In genomic region chr19:6279620-6279930, GRCh38 we compare ENCODE assay signal across 1 cellular context.
TF ChIP-seq lines count a peak whose summit lies in the region.

No MANE protein-coding gene starts in this region.

TF ChIP-seq in K562, 482 proteins besides CTCF, POLR2A, EP300 and RAD21 (continued from another document):
- TF ChIP-seq ZBTB11 (CRISPR knock-in tag; IDR thresholded peaks at IDR 0.05) = no peak
- TF ChIP-seq HES1 (IDR thresholded peaks at IDR 0.05; ENCODE audit: low read depth) = no peak
- no peak for TF ChIP-seq THAP12 (CRISPR knock-in tag; IDR thresholded peaks at IDR 0.05)
- TF ChIP-seq ZNF140 (CRISPR knock-in tag; IDR thresholded peaks at IDR 0.05) = no peak
- TF ChIP-seq JUN (IDR thresholded peaks at IDR 0.05; ENCODE audit: borderline replicate concordance, low read depth, low read length) = no peak
- no peak for TF ChIP-seq JUN (CRISPR knock-in tag; IDR thresholded peaks at IDR 0.05; ENCODE audit: borderline replicate concordance)
- no peak for TF ChIP-seq BCL6 (CRISPR knock-in tag; IDR thresholded peaks at IDR 0.05)
- no peak for TF ChIP-seq ETS2 (tag; IDR thresholded peaks at IDR 0.05; ENCODE audit: borderline replicate concordance, poor library complexity, severe bottlenecking)
- TF ChIP-seq KAT8 (IDR thresholded peaks at IDR 0.05; ENCODE audit: low read depth) = no peak
- no peak for TF ChIP-seq ARNT (IDR thresholded peaks at IDR 0.05)
- no peak for TF ChIP-seq E4F1 (CRISPR knock-in tag; IDR thresholded peaks at IDR 0.05; ENCODE audit: borderline replicate concordance)
- no peak for TF ChIP-seq ZNF212 (CRISPR knock-in tag; IDR thresholded peaks at IDR 0.05)
